Comparison of ENCODE assay signal across 6 cellular contexts in the genomic region with DNA sequence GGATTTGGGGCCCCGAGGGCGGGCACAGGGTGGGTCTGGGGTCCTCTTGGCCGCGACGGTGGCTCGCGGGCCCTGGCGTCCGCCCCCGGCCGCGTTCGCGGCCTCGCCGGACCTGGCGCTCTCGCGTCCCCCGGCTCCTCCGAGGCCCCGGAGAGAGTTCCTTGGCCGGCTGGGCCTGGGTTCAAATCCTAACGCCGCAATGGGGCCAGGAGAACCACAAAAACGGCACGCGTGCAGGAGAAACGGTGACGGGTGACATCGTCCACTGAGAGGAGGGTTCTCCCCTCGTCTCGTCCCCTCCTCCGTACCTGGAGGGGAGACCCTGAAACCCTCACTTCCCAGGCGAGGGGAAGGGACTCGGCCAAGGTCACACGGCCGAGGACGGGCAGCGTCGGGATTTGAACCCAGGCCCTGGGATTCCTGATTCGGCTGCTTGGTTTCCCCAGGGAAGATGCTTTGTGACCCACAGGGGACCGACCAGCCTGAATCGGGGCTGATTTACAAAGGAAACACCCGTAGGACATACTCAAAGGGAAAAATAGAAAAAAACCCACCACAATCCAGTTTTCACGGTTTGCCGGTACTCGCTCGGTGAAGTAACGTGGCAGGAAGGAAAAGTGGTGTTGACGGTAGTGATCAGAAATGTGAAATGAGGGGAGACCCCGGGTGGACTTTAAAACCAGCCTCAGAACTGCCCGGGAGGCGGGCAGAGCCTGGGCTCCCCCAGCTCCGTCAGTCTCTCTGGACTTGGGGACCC.
DNase-seq lines count a peak whose midpoint lies in the region; ATAC-seq and TF ChIP-seq lines count a peak whose summit lies in the region.

No MANE protein-coding gene starts in this region.

- H3K27ac Mint-ChIP-seq in nephron progenitor cell = peak overlapping the region; percentile 100

- H3K9me3 Mint-ChIP-seq in nephron progenitor cell = peaks cover 3% of the 10 kb centered on the region

- H3K27ac ChIP-seq in HL-60 (replicated peaks) (peak overlapping the region; percentile 96), brain microvascular endothelial cell (peak overlapping the region; percentile 89)

- H3K4me3 ChIP-seq in AG10803 (ENCODE audit: low read length) (peak overlapping the region; percentile 100), HL-60 (replicated peaks; ENCODE audit: insufficient read depth, low read length) (peak overlapping the region; percentile 94), brain microvascular endothelial cell (ENCODE audit: low read depth, low read length) (peak overlapping the region; percentile 99)

- peaks cover 55% of the 10 kb centered on the region for H3K36me3 Mint-ChIP-seq in nephron progenitor cell (ENCODE audit: low read depth)

- DNase-seq in AG10803 (ENCODE audit: low read depth) = no peak
- DNase-seq in HL-60 (ENCODE audit: low read depth in 1 of 2, low spot score in 1 of 2) = no peak
- DNase-seq in brain microvascular endothelial cell = no peak
- DNase-seq in nephron progenitor cell = no peak
- no peak for DNase-seq in DMS153 (lab: John Stamatoyannopoulos, UW)

- H3K4me3 Mint-ChIP-seq in nephron progenitor cell = peak overlapping the region; percentile 100

- ATAC-seq in HG02588 (IDR thresholded peaks at IDR 0.05; ENCODE audit: unreplicated experiment) = no peak

- H3K27me3 Mint-ChIP-seq in nephron progenitor cell (ENCODE audit: low read depth, poor library complexity) = peaks cover 9% of the 10 kb centered on the region

- H3K27me3 ChIP-seq in HL-60 (ENCODE audit: insufficient read depth, poor library complexity, severe bottlenecking) (no peaks in the 10 kb centered on the region), brain microvascular endothelial cell (replicated peaks) (no peaks in the 10 kb centered on the region)

- TF ChIP-seq CTCF in AG10803 (conservative IDR thresholded peaks at IDR 0.05; ENCODE audit: low read length) = no peak
- TF ChIP-seq CTCF in HL-60 (IDR thresholded peaks at IDR 0.05; ENCODE audit: insufficient read depth, low read length) = no peak
- TF ChIP-seq CTCF in brain microvascular endothelial cell (IDR thresholded peaks at IDR 0.05; ENCODE audit: low read depth, low read length, missing control alignments) = no peak
- TF ChIP-seq CTCF in nephron progenitor cell (IDR thresholded peaks at IDR 0.05) = no peak

- H3K36me3 ChIP-seq in brain microvascular endothelial cell (replicated peaks) = peaks cover 44% of the 10 kb centered on the region

- H3K4me1 Mint-ChIP-seq in nephron progenitor cell = peaks cover 65% of the 10 kb centered on the region

- in situ Hi-C loops in brain microvascular endothelial cell (cut with HindIII; ENCODE audit: low pct_ligation_motif_present, low sequenced_read_pairs) = no loop called here
